ENCODE assay signal across 18 cellular contexts in genomic region chr10:125190414-125190813, GRCh38. TPM values are rescaled to one million over a fixed set of nuclear protein-coding genes. Genes with fewer than 3 reads are reported as not detected.
A peak's percentile ranks its signal among the peaks of the same experiment; 100 is the strongest.
DNase-seq lines count a peak whose midpoint lies in the region; FAIRE-seq and TF ChIP-seq lines count a peak whose summit lies in the region.
"Had no signal": no experiment of that assay in that cellular context is flagged by ENCODE, and none has a peak within 500 bp of the region (broad histone marks: within the 10 kb centered on the region; RNA-seq: fewer than 3 reads in every experiment).

No MANE protein-coding gene starts in this region.

- H2BK20ac ChIP-seq in H1 (ENCODE audit: low read length), result no peak overlapping the region

- H3K36me3 ChIP-seq in PC-9 (ENCODE audit: low read depth) (no peaks in the 10 kb centered on the region), H1 (ENCODE audit: control insufficient read depth in 2 of 4, insufficient read depth in 4 of 4, low read length in 3 of 4) (no peaks in the 10 kb centered on the region), OCI-LY7 (ENCODE audit: insufficient read depth, low read length) (no peaks in the 10 kb centered on the region)
- H3K36me3 ChIP-seq: BLaER1 treated with 17β-estradiol and CSF1 and Interleukin-3, amounts not matched to agents 10 nM and 100 nM had no signal

- no TSS peak for BruUV-seq in PC-9 (replicated peaks; lab: Mats Ljungman, UMichigan)
- BruUV-seq in OCI-LY7 (replicated peaks; lab: Mats Ljungman, UMichigan), result no TSS peak

- H3K18ac ChIP-seq in H1 (ENCODE audit: extremely low read depth, low read length), result no peak overlapping the region

- H3K4me2 ChIP-seq in PC-9, result peak overlapping the region; percentile 5; the same call in 1 of the 2 replicates
- H3K4me2 ChIP-seq in H1 (ENCODE audit: insufficient read depth in 1 of 2, low read depth in 2 of 2, low read length in 2 of 2), result no peak overlapping the region
- no peak overlapping the region for H3K4me2 ChIP-seq in OCI-LY7 (ENCODE audit: low read length)
- H3K4me2 ChIP-seq: BLaER1 treated with 17β-estradiol and CSF1 and Interleukin-3, amounts not matched to agents 10 nM and 100 nM; GM23338 had no signal

- H3K27me3 ChIP-seq in PC-9 (ENCODE audit: insufficient read depth, low read depth) (no peaks in the 10 kb centered on the region), H1 (replicated peaks in 1 of 4; ENCODE audit: control insufficient read depth in 3 of 4, extremely low read depth in 1 of 4, insufficient read depth in 3 of 4, low read length in 3 of 4) (peaks cover 0 to 3% (median 0%) of the 10 kb centered on the region in 4 experiments; a peak in 3 of 7 replicates)
- H3K27me3 ChIP-seq: BLaER1 treated with 17β-estradiol and CSF1 and Interleukin-3, amounts not matched to agents 10 nM and 100 nM had no signal

- no peak overlapping the region for H4K5ac ChIP-seq in H1 (ENCODE audit: insufficient read length, low read depth, low read length)

- no peak overlapping the region for H3K4ac ChIP-seq in H1 (replicated peaks; ENCODE audit: insufficient read length, low read depth, low read length)

- no peak overlapping the region; the same call in 1 of the 2 replicates for H2BK5ac ChIP-seq in H1 (ENCODE audit: low read depth, low read length)

- peaks cover 35% of the 10 kb centered on the region for H3K27me3 Mint-ChIP-seq in osteocyte (ENCODE audit: unreplicated experiment)

- no peak overlapping the region for H4K8ac ChIP-seq in H1 (ENCODE audit: extremely low read depth, insufficient read depth, low read length)

- H3K4me3 ChIP-seq in PC-9 (no peak overlapping the region), H1 (ENCODE audit: extremely low read depth in 1 of 4, insufficient read depth in 2 of 4, low read depth in 3 of 4, low read length in 4 of 4) (no peak overlapping the region), OCI-LY7 (ENCODE audit: low read depth, low read length, poor library complexity, severe bottlenecking) (no peak overlapping the region)
- H3K4me3 ChIP-seq: BLaER1 treated with 17β-estradiol and CSF1 and Interleukin-3, amounts not matched to agents 10 nM and 100 nM; GM23338 had no signal

- H3K9me3 ChIP-seq in PC-9 (ENCODE audit: insufficient read depth, low read depth) (no peaks in the 10 kb centered on the region), H1 (ENCODE audit: insufficient read depth in 2 of 2, low read depth in 1 of 2, low read length in 1 of 2) (no peaks in the 10 kb centered on the region), OCI-LY7 (ENCODE audit: low read length) (no peaks in the 10 kb centered on the region)
- H3K9me3 ChIP-seq: BLaER1 treated with 17β-estradiol and CSF1 and Interleukin-3, amounts not matched to agents 10 nM and 100 nM; Caco-2 had no signal

- H3K9me2 ChIP-seq in PC-9 (ENCODE audit: insufficient read depth), result no peaks in the 10 kb centered on the region
- no peaks in the 10 kb centered on the region for H3K9me2 ChIP-seq in OCI-LY7 (ENCODE audit: insufficient read depth, low read length)

- H3K79me2 ChIP-seq in PC-9 (ENCODE audit: low read depth) (no peaks in the 10 kb centered on the region), H1 (ENCODE audit: control insufficient read depth in 1 of 2, insufficient read depth in 2 of 2, low read length in 2 of 2) (no peaks in the 10 kb centered on the region), OCI-LY7 (ENCODE audit: insufficient read depth, low read depth, low read length) (no peaks in the 10 kb centered on the region)

- no peaks in the 10 kb centered on the region for H3K23me2 ChIP-seq in H1 (ENCODE audit: low read depth, low read length)

- TF ChIP-seq CTCF in PC-9 (conservative IDR thresholded peaks at IDR 0.05) (no peak), H1 (IDR thresholded peaks at IDR 0.05; ENCODE audit: control extremely low read depth in 1 of 3, insufficient read depth in 1 of 3, low read depth in 1 of 3, low read length in 3 of 3) (no peak), osteocyte (IDR thresholded peaks at IDR 0.05) (no peak), OCI-LY7 (conservative IDR thresholded peaks at IDR 0.05; ENCODE audit: low read length) (no peak)

- H3K27ac ChIP-seq in PC-9 (0 out of 2 replicates have a peak overlapping the region, but pooled peaks have one; percentile 19), H1 (ENCODE audit: low read depth, low read length) (no peak overlapping the region), OCI-LY7 (ENCODE audit: low read depth, low read length, poor library complexity, severe bottlenecking) (no peak overlapping the region)
- H3K27ac ChIP-seq: BLaER1 treated with 17β-estradiol and CSF1 and Interleukin-3, amounts not matched to agents 10 nM and 100 nM had no signal

- no peak overlapping the region for H3K14ac ChIP-seq in H1 (ENCODE audit: insufficient read length)

- H2AFZ ChIP-seq in PC-9 (no peak overlapping the region), H1 (ENCODE audit: low read length) (no peak overlapping the region), OCI-LY7 (ENCODE audit: low read length) (no peak overlapping the region)
- H2AFZ ChIP-seq: GM23338 had no signal

- no peak for TF ChIP-seq POLR2A in H1 (IDR thresholded peaks at IDR 0.05; ENCODE audit: control extremely low read depth in 1 of 2, low read depth in 2 of 2, low read length in 2 of 2)

- no peaks in the 10 kb centered on the region for H3K36me3 Mint-ChIP-seq in osteocyte (ENCODE audit: unreplicated experiment)
- H3K36me3 Mint-ChIP-seq: CD4-positive, CD25-positive, alpha-beta regulatory T cell; CD8-positive, alpha-beta memory T cell had no signal

- no peak overlapping the region for H3K23ac ChIP-seq in H1 (ENCODE audit: insufficient read length)

- no peak for TF ChIP-seq EP300 in H1 (IDR thresholded peaks at IDR 0.05; ENCODE audit: borderline replicate concordance in 1 of 2, low read depth in 2 of 2, low read length in 2 of 2)

- DNase-seq in COLO829 (ENCODE audit: low spot score) (peak; percentile 23), PC-9 (no peak), H1 (ENCODE audit: low read depth in 1 of 2, low spot score in 2 of 2) (no peak), osteocyte (ENCODE audit: extremely low spot score, unreplicated experiment) (peak; percentile 53), OCI-LY7 (ENCODE audit: low spot score) (no peak), LoVo (ENCODE audit: low spot score) (no peak), kidney tubule cell (ENCODE audit: low spot score) (no peak)
- DNase-seq: Caco-2; CD4-positive, CD25-positive, alpha-beta regulatory T cell; CD8-positive, alpha-beta memory T cell; H7 had no signal

- intact Hi-C loops in PC-9 (cut with micrococcal nuclease; ENCODE audit: unreplicated experiment), result no loop called here
- intact Hi-C loops in OCI-LY7 (cut with micrococcal nuclease; ENCODE audit: unreplicated experiment), result no loop called here

- TF ChIP-seq RAD21 in H1 (IDR thresholded peaks at IDR 0.05 in 1 of 2, conservative IDR thresholded peaks at IDR 0.05 in 1 of 2; ENCODE audit: low read depth in 2 of 2, low read length in 2 of 2), result no peak

- H3K4me3 Mint-ChIP-seq in osteocyte (ENCODE audit: unreplicated experiment), result no peak overlapping the region
- H3K4me3 Mint-ChIP-seq: B cell; CD4-positive, CD25-positive, alpha-beta regulatory T cell; CD8-positive, alpha-beta memory T cell; GM23338 had no signal

- H2BK120ac ChIP-seq in H1 (replicated peaks; ENCODE audit: low read depth, low read length), result no peak overlapping the region

- no peak for FAIRE-seq in H1 (lab: Jason Lieb, UNC)
- FAIRE-seq: D721Med, G401.6, GM12891, GM19239 had no signal

- H3K79me1 ChIP-seq in H1 (ENCODE audit: low read depth, low read length), result no peaks in the 10 kb centered on the region

- no peak overlapping the region for H3K56ac ChIP-seq in H1 (replicated peaks; ENCODE audit: insufficient read length, low read depth, low read length)

- no peaks in the 10 kb centered on the region for H4K20me1 ChIP-seq in PC-9 (ENCODE audit: insufficient read depth)
- H4K20me1 ChIP-seq in H1 (replicated peaks in 1 of 2; ENCODE audit: control insufficient read depth in 1 of 2, insufficient read depth in 2 of 2, low read length in 2 of 2), result no peaks in the 10 kb centered on the region
- no peaks in the 10 kb centered on the region for H4K20me1 ChIP-seq in OCI-LY7 (ENCODE audit: insufficient read depth, low read length)

- no peak overlapping the region for H2BK15ac ChIP-seq in H1 (ENCODE audit: low read length)

- CTCF ChIA-PET in PC-9 (lab: Charles Lee), result no interaction called here
- CTCF ChIA-PET in H1 (lab: Charles Lee; ENCODE audit: partially characterized antibody), result no interaction called here
- CTCF ChIA-PET in OCI-LY7 (lab: Charles Lee; ENCODE audit: unreplicated experiment), result no interaction called here

- H4K91ac ChIP-seq in H1 (replicated peaks; ENCODE audit: insufficient read length, low read length), result no peak overlapping the region

- no peak overlapping the region for H3K9ac ChIP-seq in H1 (replicated peaks in 1 of 4; ENCODE audit: extremely low read depth in 1 of 4, low read depth in 3 of 4, low read length in 3 of 4)
- H3K9ac ChIP-seq: BLaER1 treated with 17β-estradiol and CSF1 and Interleukin-3, amounts not matched to agents 10 nM and 100 nM had no signal

- H3F3A ChIP-seq in PC-9 (ENCODE audit: insufficient read depth, low read depth), result no peaks in the 10 kb centered on the region

- H3K27ac Mint-ChIP-seq in osteocyte (ENCODE audit: unreplicated experiment), result no peak overlapping the region
- H3K27ac Mint-ChIP-seq: B cell; CD4-positive, CD25-positive, alpha-beta regulatory T cell; CD8-positive, alpha-beta memory T cell; GM23338 had no signal

- POLR2A ChIA-PET in PC-9 (lab: Charles Lee; ENCODE audit: unreplicated experiment), result no interaction called here
- POLR2A ChIA-PET in H1 (lab: Charles Lee; ENCODE audit: partially characterized antibody), result no interaction called here
- POLR2A ChIA-PET in OCI-LY7 (lab: Charles Lee), result no interaction called here

- H3K9me3 Mint-ChIP-seq in osteocyte (ENCODE audit: unreplicated experiment), result no peaks in the 10 kb centered on the region
- H3K9me3 Mint-ChIP-seq: GM23338 had no signal

- WGBS in H1 (ENCODE audit: extremely low coverage in 1 of 2, insufficient coverage in 1 of 2, insufficient read length in 1 of 2, insufficient replicate concordance in 2 of 2, low coverage in 1 of 2, low lambda C conversion rate in 2 of 2, missing lambda C conversion rate in 1 of 2), 2 experiments, result 91% methylated on average over 6 of the region's 6 CpGs; no CpG with 5 or more reads in 1 of the 2 experiments

- no peaks in the 10 kb centered on the region for H3K4me1 Mint-ChIP-seq in osteocyte (ENCODE audit: unreplicated experiment)
- H3K4me1 Mint-ChIP-seq: B cell; CD4-positive, CD25-positive, alpha-beta regulatory T cell; CD8-positive, alpha-beta memory T cell had no signal

- H2AK5ac ChIP-seq in H1 (ENCODE audit: low read depth, low read length), result no peak overlapping the region

- 0 out of 2 replicates have a peak overlapping the region, but pooled peaks have one; percentile 60 for H2BK12ac ChIP-seq in H1 (ENCODE audit: low read depth, low read length)

- H3K4me1 ChIP-seq in PC-9 (replicated peaks; ENCODE audit: insufficient read depth) (peaks cover 15% of the 10 kb centered on the region), H1 (replicated peaks in 1 of 4; ENCODE audit: control insufficient read depth in 3 of 4, insufficient read depth in 4 of 4, low read length in 3 of 4) (no peaks in the 10 kb centered on the region; a peak in 2 of 7 replicates), OCI-LY7 (ENCODE audit: insufficient read depth, low read length, poor library complexity, severe bottlenecking) (no peaks in the 10 kb centered on the region)
- H3K4me1 ChIP-seq: Caco-2 had no signal

RNA-seq across cellular contexts. Expression of gene CTBP2, which starts 30.1 kb away (rescaled TPM):
- total RNA-seq in PC-9 (2021) (60.5 and 64.4 TPM in 2 replicates), osteocyte (125 and 127 TPM in 2 replicates), OCI-LY7 (2022) (not detected in 2 replicates)
- 218 and 221 TPM in 2 replicates for total RNA-seq in H1 (2021; fragmentation: NEBNext Ultra II Directional; extraction: Animal tissue kit (Norgen Biotek cat#: 25700))
- polyA plus RNA-seq in H1 (2011; rRNA removed), result 208 and 274 TPM in 2 replicates
- polyA plus RNA-seq in H1 (2011; cell fraction: cytosol; rRNA removed), result 254 TPM
- 524 TPM for polyA plus RNA-seq in H1 (2011; cell fraction: nucleus; rRNA removed)
- 156 to 222 TPM (median 206 TPM) in 4 replicates for polyA plus RNA-seq in H1 (2012, experiment 1 of 2)
- 48.0 TPM for polyA plus RNA-seq in H1 (2012, experiment 2 of 2)
- polyA plus RNA-seq in H1 (2013, experiment 1 of 2), result 109 TPM
- polyA plus RNA-seq in H1 (2013, experiment 2 of 2), result 108 TPM
- polyA minus RNA-seq in H1 (2011; rRNA and poly(A)+ RNA removed), result 244 and 299 TPM in 2 replicates
- polyA minus RNA-seq in H1 (2011; cell fraction: cytosol; rRNA and poly(A)+ RNA removed), result 209 TPM
- polyA minus RNA-seq in H1 (2011; cell fraction: nucleus; rRNA and poly(A)+ RNA removed), result 223 TPM
- total RNA-seq in OCI-LY7 (2014; rRNA removed; shearing (Covaris generic)), result not detected in 2 replicates

Comparison
In these comparisons a context has a peak if more than half of its experiments do, and no peak if none do; other contexts are left out.
1. DNase-seq: peak in COLO829 (single experiment) and osteocyte (single experiment); none in PC-9 (0 of 2), H1 (0 of 2), OCI-LY7 (single experiment), LoVo (single experiment) and kidney tubule cell (single experiment).
2. RNA of gene CTBP2, which starts 30.1 kb away (total RNA-seq): 218 to 221 TPM in H1, 125 to 127 TPM in osteocyte and 60.5 to 64.4 TPM in PC-9; not detected in OCI-LY7; every median in the first group is over 10 times any median in the second.